In genomic region chr2:43472527-43473194, GRCh38 we compare ENCODE assay signal across 31 cellular contexts.
DNase-seq lines count a peak whose midpoint lies in the region; ATAC-seq and TF ChIP-seq lines count a peak whose summit lies in the region.
"Had no signal": no experiment of that assay in that cellular context is flagged by ENCODE, and none has a peak within 500 bp of the region (broad histone marks: within the 10 kb centered on the region; RNA-seq: fewer than 3 reads in every experiment).

No MANE protein-coding gene starts in this region.

- peaks cover 10% of the 10 kb centered on the region for H3K4me1 ChIP-seq in mammary epithelial cell (ENCODE audit: insufficient read depth, low read length)
- H3K4me1 ChIP-seq: BE2C had no signal

- intact Hi-C loops in mammary epithelial cell (cut with micrococcal nuclease) (no loop called here), MCF 10A (cut with micrococcal nuclease) (no loop called here), lower leg skin (cut with DNase I; ENCODE audit: low total_unique reads) (no loop called here)

- no peak overlapping the region for H3K9ac ChIP-seq in mammary epithelial cell (ENCODE audit: insufficient read depth, low read length)

- no peak overlapping the region for H3K4me3 ChIP-seq in mammary epithelial cell (replicated peaks in 1 of 3; ENCODE audit: insufficient read depth in 1 of 3, low read depth in 2 of 3, low read length in 3 of 3)
- no peak overlapping the region for H3K4me3 ChIP-seq in lower leg skin (ENCODE audit: low read depth, poor library complexity, severe bottlenecking)
- H3K4me3 ChIP-seq: ascending aorta, gastroesophageal sphincter, hepatocyte, MG63, PC-9, thoracic aorta had no signal

- H3K79me2 ChIP-seq in mammary epithelial cell (ENCODE audit: insufficient read depth, low read length): no peaks in the 10 kb centered on the region
- H3K79me2 ChIP-seq: hepatocyte had no signal

- H3K27me3 Mint-ChIP-seq in MCF 10A (ENCODE audit: insufficient read depth, unreplicated experiment): no peaks in the 10 kb centered on the region
- H3K27me3 Mint-ChIP-seq: activated CD4-positive, alpha-beta T cell treated with anti-CD3 and anti-CD28 coated beads for 36 hours; activated naive CD8-positive, alpha-beta T cell; naive B cell; stimulated activated naive CD8-positive, alpha-beta T cell treated with anti-CD3 and anti-CD28 coated beads, Interleukin-15, Interleukin-2, amounts not matched to agents 100 ng/mL and 50 ng/mL, for 24 hours had no signal

- H3K27ac ChIP-seq in mammary epithelial cell (ENCODE audit: insufficient read depth, low read depth, low read length): no peak overlapping the region
- H3K27ac ChIP-seq: ascending aorta, gastroesophageal sphincter, hepatocyte, neutrophil, PC-9, thoracic aorta had no signal

- no peak overlapping the region for H3K4me2 ChIP-seq in mammary epithelial cell (ENCODE audit: insufficient read depth, low read depth, low read length)
- H3K4me2 ChIP-seq: hepatocyte, PC-9 had no signal

- no peaks in the 10 kb centered on the region for H3K36me3 ChIP-seq in mammary epithelial cell (ENCODE audit: insufficient read depth, low read length)
- H3K36me3 ChIP-seq: ascending aorta, BE2C, neutrophil, thoracic aorta had no signal

- H2AFZ ChIP-seq in mammary epithelial cell (ENCODE audit: low read depth, low read length): no peak overlapping the region
- H2AFZ ChIP-seq: hepatocyte, PC-9 had no signal

- POLR2A ChIA-PET in MCF 10A (lab: Yijun Ruan, JAX): interaction anchor here (0.6 to 1.4 kb wide), 6 partner anchors 8 to 521 kb away, joined by 3 to 10 read pairs (median 3); no protein-coding TSS in a partner anchor

- H3K9me3 Mint-ChIP-seq in MCF 10A (ENCODE audit: unreplicated experiment): no peaks in the 10 kb centered on the region
- H3K9me3 Mint-ChIP-seq: endodermal cell; naive B cell; stimulated activated naive CD8-positive, alpha-beta T cell treated with anti-CD3 and anti-CD28 coated beads, Interleukin-15, Interleukin-2, amounts not matched to agents 100 ng/mL and 50 ng/mL, for 24 hours had no signal

- dilution Hi-C loops in mammary epithelial cell (cut with HindIII; ENCODE audit: low sequenced_read_pairs): no loop called here

- in situ Hi-C loops in mammary epithelial cell (cut with MboI; ENCODE audit: low sequenced_read_pairs in 2 of 2): no loop called here

- no peak overlapping the region for H3K4me3 Mint-ChIP-seq in MCF 10A (ENCODE audit: unreplicated experiment)
- H3K4me3 Mint-ChIP-seq: activated CD4-positive, alpha-beta T cell treated with anti-CD3 and anti-CD28 coated beads for 36 hours; activated naive CD8-positive, alpha-beta T cell; endodermal cell; naive B cell; stimulated activated naive CD8-positive, alpha-beta T cell treated with anti-CD3 and anti-CD28 coated beads, Interleukin-15, Interleukin-2, amounts not matched to agents 100 ng/mL and 50 ng/mL, for 24 hours had no signal

- peaks cover 6% of the 10 kb centered on the region for H3K36me3 Mint-ChIP-seq in MCF 10A (ENCODE audit: insufficient read depth, unreplicated experiment)

- no peaks in the 10 kb centered on the region for H3K27me3 ChIP-seq in mammary epithelial cell (ENCODE audit: insufficient read depth, low read length)
- H3K27me3 ChIP-seq: ascending aorta, BE2C, gastroesophageal sphincter, hepatocyte, MG63, neutrophil had no signal

- no TSS peak for BruUV-seq in mammary epithelial cell (replicated peaks; lab: Mats Ljungman, UMichigan)
- BruUV-seq in MCF 10A (replicated peaks; lab: Mats Ljungman, UMichigan): no TSS peak

- H3K9me3 ChIP-seq in mammary epithelial cell (replicated peaks; ENCODE audit: insufficient read depth, low read length): no peaks in the 10 kb centered on the region
- H3K9me3 ChIP-seq: ascending aorta, BE2C, gastroesophageal sphincter, MG63, neutrophil, thoracic aorta had no signal

- no peak overlapping the region for H3K27ac Mint-ChIP-seq in MCF 10A (ENCODE audit: low read depth, unreplicated experiment)
- H3K27ac Mint-ChIP-seq: activated CD4-positive, alpha-beta T cell treated with anti-CD3 and anti-CD28 coated beads for 36 hours; activated naive CD8-positive, alpha-beta T cell; endodermal cell; naive B cell; stimulated activated naive CD8-positive, alpha-beta T cell treated with anti-CD3 and anti-CD28 coated beads, Interleukin-15, Interleukin-2, amounts not matched to agents 100 ng/mL and 50 ng/mL, for 24 hours had no signal

- no peak for ATAC-seq in HG03432 (IDR thresholded peaks at IDR 0.05; ENCODE audit: unreplicated experiment)
- ATAC-seq: activated CD4-positive, alpha-beta T cell treated with anti-CD3 and anti-CD28 coated beads for 36 hours; gastroesophageal sphincter; left lobe of liver; Right ventricle myocardium inferior; SK-N-SH treated with all-trans-retinoic acid at 6 μM for 48 hours had no signal

- TF ChIP-seq POLR2A in lower leg skin (IDR thresholded peaks at IDR 0.05): no peak

- 67% methylated on average over 3 of the region's 3 CpGs for WGBS in mammary epithelial cell (ENCODE audit: low coverage, missing lambda C conversion rate)
- 89 to 93% methylated on average over 3 of the region's 3 CpGs for WGBS in lower leg skin, 2 donors

- H3K4me1 Mint-ChIP-seq in MCF 10A (ENCODE audit: insufficient read depth, unreplicated experiment): peaks cover 27% of the 10 kb centered on the region
- H3K4me1 Mint-ChIP-seq: activated CD4-positive, alpha-beta T cell treated with anti-CD3 and anti-CD28 coated beads for 36 hours had no signal

- CTCF ChIA-PET in mammary epithelial cell (lab: Charles Lee; ENCODE audit: low non-redundant PET) (no interaction called here), MCF 10A (lab: Yijun Ruan, JAX) (interaction anchor here (0.7 to 1.2 kb wide), 3 partner anchors 12 to 243 kb away, joined by 3 to 4 read pairs (median 4); no protein-coding TSS in a partner anchor)

- no peaks in the 10 kb centered on the region for H4K20me1 ChIP-seq in mammary epithelial cell (ENCODE audit: insufficient read depth, low read length)

- TF ChIP-seq CTCF in mammary epithelial cell (conservative IDR thresholded peaks at IDR 0.05 in 1 of 2, IDR thresholded peaks at IDR 0.05 in 1 of 2; ENCODE audit: extremely low read depth in 1 of 2, insufficient read depth in 1 of 2, low read depth in 1 of 2, low read length in 2 of 2) (no peak), MCF 10A (IDR thresholded peaks at IDR 0.05; ENCODE audit: unreplicated experiment) (no peak), lower leg skin (IDR thresholded peaks at IDR 0.05) (no peak)

- DNase-seq in mammary epithelial cell: peak; percentile 43
- DNase-seq in MCF 10A (ENCODE audit: unreplicated experiment): no peak
- peak; percentile 62 for DNase-seq in NCI-H748 (lab: John Stamatoyannopoulos, UW; ENCODE audit: unreplicated experiment)
- DNase-seq in iris pigment epithelial cell (ENCODE audit: low read depth): peak; percentile 68
- no peak for DNase-seq in NCI-H524 treated with DMSO at 0.1 percent for 48 hours (lab: John Stamatoyannopoulos, UW)
- no peak for DNase-seq in 8988T
- no peak for DNase-seq in lower leg skin (ENCODE audit: low spot score in 2 of 2)
- DNase-seq: activated CD4-positive, alpha-beta T cell treated with anti-CD3 and anti-CD28 coated beads for 36 hours; activated effector memory CD4-positive, alpha-beta T cell treated with Interleukin-2 at 50 U/mL for 16 hours; activated T-cell treated with anti-CD3 and anti-CD28 coated beads for 4 hours; BE2C; caudate nucleus; endodermal cell; GF-D8; MG63; naive B cell; NCI-H1436; PC-9; small intestine; T-helper 2 cell had no signal

Comparison
In these comparisons a context has a peak if more than half of its experiments do, and no peak if none do; other contexts are left out.
1. DNase-seq: peak in mammary epithelial cell (single experiment), NCI-H748 (single experiment) and iris pigment epithelial cell (single experiment); none in MCF 10A (single experiment), NCI-H524 treated with DMSO at 0.1 percent for 48 hours (single experiment), 8988T (single experiment) and lower leg skin (0 of 2).